Comparison of ENCODE assay signal across 16 cellular contexts in the genomic region with DNA sequence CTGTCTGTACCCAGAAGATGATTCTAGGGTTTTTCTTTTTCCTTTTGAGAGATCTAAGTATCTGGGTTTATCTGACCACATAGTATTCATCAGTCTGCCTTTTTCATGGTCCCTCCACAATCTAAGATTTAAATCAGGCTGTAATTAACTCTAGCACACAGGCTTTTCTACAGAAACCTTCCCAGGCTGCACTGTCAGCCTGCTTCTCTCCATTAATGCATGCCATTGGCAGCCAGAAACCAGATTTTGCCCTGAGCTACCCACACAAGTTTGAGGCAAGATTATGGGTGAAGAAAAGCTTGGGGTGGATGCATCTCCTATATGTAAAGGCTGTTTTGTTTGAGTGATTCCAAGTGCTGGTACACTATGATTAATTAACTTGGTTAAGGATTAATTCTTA. TPM values are rescaled to one million over a fixed set of nuclear protein-coding genes. Genes with fewer than 3 reads are reported as not detected.
DNase-seq lines count a peak whose midpoint lies in the region; ATAC-seq, FAIRE-seq and TF ChIP-seq lines count a peak whose summit lies in the region.
"Had no signal": no experiment of that assay in that cellular context is flagged by ENCODE, and none has a peak within 500 bp of the region (broad histone marks: within the 10 kb centered on the region; RNA-seq: fewer than 3 reads in every experiment).

No MANE protein-coding gene starts in this region.

- no peaks in the 10 kb centered on the region for H3K9me3 Mint-ChIP-seq in CD4-positive, alpha-beta T cell
- H3K9me3 Mint-ChIP-seq in progenitor cell of endocrine pancreas (ENCODE audit: low read depth): peaks cover 3% of the 10 kb centered on the region

- in situ Hi-C loops in GM12878 (cut with MboI) (no loop called here), mammary epithelial cell (cut with MboI; ENCODE audit: low sequenced_read_pairs in 2 of 2) (loop anchor here in 1 of 2 donors (25.0 kb wide), 1 partner anchor 214 kb away; no protein-coding TSS in a partner anchor)

- DNase-seq in CD4-positive, alpha-beta T cell: no peak
- DNase-seq in GM12878 (ENCODE audit: low read depth, low spot score) (no peak), mammary epithelial cell (no peak), progenitor cell of endocrine pancreas (ENCODE audit: low spot score, unreplicated experiment) (no peak)
- DNase-seq: body of pancreas; Caco-2; Karpas-422; midbrain; NCI-H2029 treated with DMSO at 0.1 percent for 48 hours; NCI-H774; SHP77; stimulated activated CD4-positive, alpha-beta T cell treated with anti-CD3 and anti-CD28 coated beads, Interleukin-1b, Interleukin-23, amount 100 ng/mL, for 48 hours had no signal

- H4K20me1 ChIP-seq in OCI-LY3 (ENCODE audit: insufficient read depth, low read length) (no peaks in the 10 kb centered on the region), GM12878 (ENCODE audit: control insufficient read depth, insufficient read depth) (no peaks in the 10 kb centered on the region), mammary epithelial cell (ENCODE audit: insufficient read depth, low read length) (no peaks in the 10 kb centered on the region)

- H3K27me3 Mint-ChIP-seq in CD4-positive, alpha-beta T cell: no peaks in the 10 kb centered on the region
- peaks cover under 1% of the 10 kb centered on the region for H3K27me3 Mint-ChIP-seq in progenitor cell of endocrine pancreas

- POLR2A ChIA-PET in CD4-positive, alpha-beta T cell (lab: Charles Lee): interaction anchor here (0.5 to 10.2 kb wide), 6 partner anchors 9 to 73 kb away, joined by 3 to 255 read pairs (median 12); no protein-coding TSS in a partner anchor
- POLR2A ChIA-PET in GM12878 (lab: Charles Lee): interaction anchor here (1.3 to 6.6 kb wide), 3 partner anchors 10 to 49 kb away, joined by 3 to 45 read pairs (median 8); no protein-coding TSS in a partner anchor

- dilution Hi-C loops in mammary epithelial cell (cut with HindIII; ENCODE audit: low sequenced_read_pairs): no loop called here

- BruUV-seq in GM12878 (replicated peaks; lab: Mats Ljungman, UMichigan) (no TSS peak), mammary epithelial cell (replicated peaks; lab: Mats Ljungman, UMichigan) (no TSS peak)

- ATAC-seq in CD4-positive, alpha-beta T cell (ENCODE audit: poor library complexity): no peak
- no peak for ATAC-seq in GM12878
- ATAC-seq in HG03521 (IDR thresholded peaks at IDR 0.05; ENCODE audit: unreplicated experiment): no peak
- ATAC-seq: body of pancreas had no signal

- CTCF ChIA-PET in CD4-positive, alpha-beta T cell (lab: Charles Lee): interaction anchor here (0.8 kb wide), 1 partner anchor 23 kb away, joined by 3 read pairs; no protein-coding TSS in a partner anchor
- CTCF ChIA-PET in GM12878 (lab: Yijun Ruan, JAX): interaction anchor here (1.2 to 3.9 kb wide), 3 partner anchors 17 to 73 kb away, joined by 3 to 22 read pairs (median 7); no protein-coding TSS in a partner anchor
- CTCF ChIA-PET in mammary epithelial cell (lab: Charles Lee; ENCODE audit: low non-redundant PET): no interaction called here

- TF ChIP-seq CTCF in CD4-positive, alpha-beta T cell (IDR thresholded peaks at IDR 0.05): no peak
- no peak for TF ChIP-seq CTCF in OCI-LY3 (IDR thresholded peaks at IDR 0.05; ENCODE audit: low read depth, low read length)
- TF ChIP-seq CTCF in GM12878 (IDR thresholded peaks at IDR 0.05 in 2 of 3, conservative IDR thresholded peaks at IDR 0.05 in 1 of 3; ENCODE audit: control insufficient read depth in 2 of 3, extremely low read depth in 1 of 3, insufficient read depth in 1 of 3, low read depth in 3 of 3, low read length in 3 of 3): no peak
- no peak for TF ChIP-seq CTCF in neutrophil (IDR thresholded peaks at IDR 0.05)
- no peak for TF ChIP-seq CTCF in mammary epithelial cell (conservative IDR thresholded peaks at IDR 0.05 in 1 of 2, IDR thresholded peaks at IDR 0.05 in 1 of 2; ENCODE audit: extremely low read depth in 1 of 2, insufficient read depth in 1 of 2, low read depth in 1 of 2, low read length in 2 of 2)
- TF ChIP-seq CTCF in progenitor cell of endocrine pancreas (IDR thresholded peaks at IDR 0.05; ENCODE audit: unreplicated experiment): no peak

- RAD21 ChIA-PET in GM12878 (lab: Charles Lee; ENCODE audit: unreplicated experiment): interaction anchor here (1.1 to 6.2 kb wide), 4 partner anchors 9 to 48 kb away, joined by 3 to 41 read pairs (median 22); no protein-coding TSS in a partner anchor

- peaks cover 64% of the 10 kb centered on the region for H3K4me1 ChIP-seq in OCI-LY3 (ENCODE audit: low read length)
- H3K4me1 ChIP-seq in GM12878 (ENCODE audit: control insufficient read depth, insufficient read depth, low read length): peaks cover 46% of the 10 kb centered on the region
- H3K4me1 ChIP-seq in neutrophil (ENCODE audit: control insufficient read depth in 1 of 2, insufficient read depth in 1 of 2, low read depth in 1 of 2, low read length in 1 of 2): peaks cover 51 to 61% of the 10 kb centered on the region in 2 experiments
- H3K4me1 ChIP-seq in mammary epithelial cell (ENCODE audit: insufficient read depth, low read length): peaks cover 51% of the 10 kb centered on the region
- H3K4me1 ChIP-seq: body of pancreas, HAP-1 had no signal

- H3K4me3 ChIP-seq in OCI-LY3 (ENCODE audit: low read length) (peak overlapping the region; percentile 31), GM12878 (no peak overlapping the region), neutrophil (ENCODE audit: low read depth in 1 of 2, low read length in 1 of 2) (no peak overlapping the region), mammary epithelial cell (replicated peaks in 1 of 3; ENCODE audit: insufficient read depth in 1 of 3, low read depth in 2 of 3, low read length in 3 of 3) (no peak overlapping the region)
- H3K4me3 ChIP-seq: body of pancreas, HAP-1 had no signal

- no peak for FAIRE-seq in GM12878 (lab: Jason Lieb, UNC)

- TF ChIP-seq EP300 in GM12878 (IDR thresholded peaks at IDR 0.05; ENCODE audit: borderline replicate concordance in 1 of 2, control insufficient read depth in 1 of 2, low read depth in 2 of 2, low read length in 2 of 2): no peak

- peak overlapping the region; percentile 42 for H3K27ac ChIP-seq in CD4-positive, alpha-beta T cell (ENCODE audit: low read depth, low read length)
- H3K27ac ChIP-seq in OCI-LY3 (ENCODE audit: low read length) (no peak overlapping the region), GM12878 (ENCODE audit: control insufficient read depth, insufficient read depth) (peak overlapping the region; percentile 61), neutrophil (peak overlapping the region; percentile 36), mammary epithelial cell (ENCODE audit: insufficient read depth, low read depth, low read length) (no peak overlapping the region)
- H3K27ac ChIP-seq: body of pancreas had no signal

- H3K27ac Mint-ChIP-seq in CD4-positive, alpha-beta T cell: peak overlapping the region; percentile 72
- H3K27ac Mint-ChIP-seq in progenitor cell of endocrine pancreas: no peak overlapping the region

- peaks cover 65% of the 10 kb centered on the region for H3K4me1 Mint-ChIP-seq in CD4-positive, alpha-beta T cell (ENCODE audit: low read depth)
- peaks cover 12% of the 10 kb centered on the region for H3K4me1 Mint-ChIP-seq in progenitor cell of endocrine pancreas (ENCODE audit: low read depth)

- H3K27me3 ChIP-seq in CD4-positive, alpha-beta T cell (ENCODE audit: control insufficient read depth, insufficient read depth, low read length): no peaks in the 10 kb centered on the region
- H3K27me3 ChIP-seq in OCI-LY3 (ENCODE audit: low read depth, low read length): peaks cover 25% of the 10 kb centered on the region
- H3K27me3 ChIP-seq in GM12878 (replicated peaks in 1 of 2; ENCODE audit: control insufficient read depth in 2 of 2, insufficient read depth in 2 of 2, low read length in 1 of 2): no peaks in the 10 kb centered on the region
- H3K27me3 ChIP-seq in neutrophil: no peaks in the 10 kb centered on the region
- H3K27me3 ChIP-seq in mammary epithelial cell (ENCODE audit: insufficient read depth, low read length): no peaks in the 10 kb centered on the region
- H3K27me3 ChIP-seq: body of pancreas had no signal

- H3K4me2 ChIP-seq in OCI-LY3 (ENCODE audit: low read length): peak overlapping the region; percentile 54
- H3K4me2 ChIP-seq in GM12878 (ENCODE audit: control insufficient read depth, insufficient read depth): peak overlapping the region; percentile 76
- H3K4me2 ChIP-seq in mammary epithelial cell (ENCODE audit: insufficient read depth, low read depth, low read length): no peak overlapping the region

- TF ChIP-seq RAD21 in GM12878 (IDR thresholded peaks at IDR 0.05; ENCODE audit: insufficient read depth, low read depth, low read length): no peak

- SMC1A ChIA-PET in GM12878 (lab: Charles Lee; ENCODE audit: uncharacterized antibody, unreplicated experiment): interaction anchor here (1.0 to 7.2 kb wide), 6 partner anchors 7 to 73 kb away, joined by 3 to 87 read pairs (median 4); no protein-coding TSS in a partner anchor

- no peak overlapping the region for H3K9ac ChIP-seq in OCI-LY3 (ENCODE audit: low read length)
- no peak overlapping the region for H3K9ac ChIP-seq in GM12878 (ENCODE audit: control insufficient read depth, insufficient read depth, low read length)
- H3K9ac ChIP-seq in mammary epithelial cell (ENCODE audit: insufficient read depth, low read length): no peak overlapping the region

- H3K4me3 Mint-ChIP-seq in CD4-positive, alpha-beta T cell: peak overlapping the region; percentile 36
- H3K4me3 Mint-ChIP-seq in progenitor cell of endocrine pancreas (ENCODE audit: low read depth): no peak overlapping the region

- intact Hi-C loops in CD4-positive, alpha-beta T cell (cut with DNase I, micrococcal nuclease): no loop called here
- intact Hi-C loops in GM12878 (cut with micrococcal nuclease; ENCODE audit: unreplicated experiment) (no loop called here), mammary epithelial cell (cut with micrococcal nuclease) (no loop called here)

- no peaks in the 10 kb centered on the region for H3K79me2 ChIP-seq in OCI-LY3 (ENCODE audit: low read length)
- H3K79me2 ChIP-seq in GM12878 (ENCODE audit: control insufficient read depth, insufficient read depth, low read length): no peaks in the 10 kb centered on the region
- no peaks in the 10 kb centered on the region for H3K79me2 ChIP-seq in mammary epithelial cell (ENCODE audit: insufficient read depth, low read length)

- no peak for TF ChIP-seq POLR2A in GM12878 (IDR thresholded peaks at IDR 0.05; ENCODE audit: low read depth, low read length)

- H3K9me3 ChIP-seq in CD4-positive, alpha-beta T cell (ENCODE audit: control insufficient read depth, low read length): no peaks in the 10 kb centered on the region
- H3K9me3 ChIP-seq in OCI-LY3 (ENCODE audit: insufficient read depth, low read length) (no peaks in the 10 kb centered on the region), GM12878 (replicated peaks; ENCODE audit: control insufficient read depth, insufficient read depth, low read length) (no peaks in the 10 kb centered on the region; the same call in 1 of the 3 replicates), neutrophil (no peaks in the 10 kb centered on the region), mammary epithelial cell (replicated peaks; ENCODE audit: insufficient read depth, low read length) (no peaks in the 10 kb centered on the region)
- H3K9me3 ChIP-seq: body of pancreas had no signal

- H2AFZ ChIP-seq in OCI-LY3 (ENCODE audit: low read depth, low read length): no peak overlapping the region
- peak overlapping the region; percentile 58; the same call in 1 of the 2 replicates for H2AFZ ChIP-seq in GM12878 (ENCODE audit: control insufficient read depth, low read depth, low read length)
- H2AFZ ChIP-seq in mammary epithelial cell (ENCODE audit: low read depth, low read length): no peak overlapping the region

- H3K36me3 ChIP-seq in OCI-LY3 (replicated peaks; ENCODE audit: low read depth, low read length): no peaks in the 10 kb centered on the region
- H3K36me3 ChIP-seq in GM12878 (ENCODE audit: control insufficient read depth in 2 of 2, insufficient read depth in 2 of 2, low read length in 1 of 2): no peaks in the 10 kb centered on the region
- H3K36me3 ChIP-seq in neutrophil: no peaks in the 10 kb centered on the region
- no peaks in the 10 kb centered on the region for H3K36me3 ChIP-seq in mammary epithelial cell (ENCODE audit: insufficient read depth, low read length)
- H3K36me3 ChIP-seq: HAP-1 had no signal

- H3K36me3 Mint-ChIP-seq in CD4-positive, alpha-beta T cell (ENCODE audit: low read depth): no peaks in the 10 kb centered on the region
- no peaks in the 10 kb centered on the region for H3K36me3 Mint-ChIP-seq in progenitor cell of endocrine pancreas (ENCODE audit: insufficient read depth)

RNA-seq across cellular contexts. Expression of gene EML4, which starts 45.7 kb away (rescaled TPM):
- total RNA-seq in CD4-positive, alpha-beta T cell: 100 to 1,000 TPM; 219 to 228 TPM
- 180 and 187 TPM in 2 replicates for total RNA-seq in GM12878 (2013; cell fraction: nucleolus; rRNA removed)
- total RNA-seq in GM12878 (2014; rRNA removed) (70.9 and 82.6 TPM in 2 replicates), GM12878 (2014; rRNA removed; fragmentation: Illumina TruSeq; extraction: Trizol) (82.9 and 83.6 TPM in 2 replicates), GM12878 (2021) (80.9 and 91.3 TPM in 2 replicates), mammary epithelial cell (10 to 100 TPM; 32.0 to 32.2 TPM), progenitor cell of endocrine pancreas (75.7 and 79.1 TPM in 2 replicates)
- polyA plus RNA-seq in GM12878 (2011; ENCODE audit: low read depth): 23.3 TPM
- polyA plus RNA-seq in GM12878 (2011; rRNA removed) (85.1 and 110 TPM in 2 replicates), GM12878 (2014; fragmentation: Illumina TruSeq; extraction: Trizol) (78.5 and 95.8 TPM in 2 replicates), GM12878 (2014; fragmentation: Nextera tagmentation; extraction: Ambion mirVana) (10 to 100 TPM; 23.1 to 30.8 TPM), GM12878 (2014; rRNA removed) (49.6 and 54.1 TPM in 2 replicates), GM12878 (2016; fragmentation: Nextera tagmentation; extraction: Ambion mirVana) (10 to 100 TPM; 76.2 to 87.0 TPM), mammary epithelial cell (19.9 TPM)
- polyA plus RNA-seq in GM12878 (2011; cell fraction: cytosol; rRNA removed): 35.9 and 42.7 TPM in 2 replicates
- 68.7 and 75.4 TPM in 2 replicates for polyA plus RNA-seq in GM12878 (2011; cell fraction: nucleus; rRNA removed)
- 29.2 and 32.3 TPM in 2 replicates for polyA plus RNA-seq in GM12878 (2012)
- polyA minus RNA-seq in GM12878 (2011; rRNA and poly(A)+ RNA removed): 97.9 and 138 TPM in 2 replicates
- polyA minus RNA-seq in GM12878 (2011; cell fraction: cytosol; rRNA and poly(A)+ RNA removed): 23.4 and 35.6 TPM in 2 replicates
- polyA minus RNA-seq in GM12878 (2011; cell fraction: nucleus; rRNA and poly(A)+ RNA removed): 58.8 and 107 TPM in 2 replicates
- polyA minus RNA-seq in mammary epithelial cell: 35.2 TPM

Comparison
In these comparisons a context has a peak if more than half of its experiments do, and no peak if none do; other contexts are left out.
1. H3K27ac ChIP-seq: peak in CD4-positive, alpha-beta T cell (single experiment), GM12878 (single experiment) and neutrophil (single experiment); none in OCI-LY3 (single experiment) and mammary epithelial cell (single experiment).